In the genomic region with DNA sequence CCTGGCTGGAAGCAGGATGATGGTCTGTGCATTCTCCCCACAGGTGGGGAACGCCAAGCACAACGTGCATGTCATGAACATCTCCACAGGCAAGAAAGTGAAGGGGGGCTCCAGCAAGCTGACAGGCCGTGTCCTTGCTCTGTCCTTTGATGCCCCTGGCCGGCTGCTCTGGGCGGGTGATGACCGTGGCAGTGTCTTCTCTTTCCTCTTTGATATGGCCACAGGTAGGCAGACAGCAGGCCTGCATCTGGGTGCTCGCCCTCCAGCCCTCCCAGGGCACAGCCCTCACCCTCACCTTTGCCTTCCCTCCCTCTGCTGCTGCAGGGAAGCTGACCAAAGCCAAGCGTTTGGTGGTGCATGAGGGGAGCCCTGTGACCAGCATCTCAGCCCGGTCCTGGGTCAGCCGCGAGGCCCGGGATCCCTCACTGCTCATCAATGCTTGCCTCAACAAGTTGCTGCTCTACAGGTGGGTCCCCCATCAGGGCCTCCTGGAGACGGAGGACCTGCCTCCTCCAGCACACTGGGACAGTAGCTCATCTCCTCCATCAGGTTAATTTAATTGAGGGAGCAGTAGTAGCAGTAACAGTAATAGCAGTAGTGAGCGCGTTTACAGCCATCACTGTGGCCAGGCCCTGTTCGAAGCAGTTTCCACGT, we compare ENCODE assay signal across 9 cellular contexts.
"Had no signal": no experiment of that assay in that cellular context is flagged by ENCODE, and none has a peak within 500 bp of the region (broad histone marks: within the 10 kb centered on the region; RNA-seq: fewer than 3 reads in every experiment).

No MANE protein-coding gene starts in this region.

- H3K27me3 Mint-ChIP-seq: IgD-negative memory B cell had no signal

- DNase-seq: GM23248, GOT3, H7, KG1 had no signal

- H3K9me3 Mint-ChIP-seq: IgD-negative memory B cell had no signal

- H3K9me3 ChIP-seq: HAP-1 had no signal

- H3K27ac ChIP-seq: GM23248, HL-60 had no signal

- ATAC-seq: HCT116, HepG2 had no signal

- H3K4me3 ChIP-seq: GM23248, HAP-1 had no signal
